8 cellular contexts compared by ENCODE assay signal in the genomic region with DNA sequence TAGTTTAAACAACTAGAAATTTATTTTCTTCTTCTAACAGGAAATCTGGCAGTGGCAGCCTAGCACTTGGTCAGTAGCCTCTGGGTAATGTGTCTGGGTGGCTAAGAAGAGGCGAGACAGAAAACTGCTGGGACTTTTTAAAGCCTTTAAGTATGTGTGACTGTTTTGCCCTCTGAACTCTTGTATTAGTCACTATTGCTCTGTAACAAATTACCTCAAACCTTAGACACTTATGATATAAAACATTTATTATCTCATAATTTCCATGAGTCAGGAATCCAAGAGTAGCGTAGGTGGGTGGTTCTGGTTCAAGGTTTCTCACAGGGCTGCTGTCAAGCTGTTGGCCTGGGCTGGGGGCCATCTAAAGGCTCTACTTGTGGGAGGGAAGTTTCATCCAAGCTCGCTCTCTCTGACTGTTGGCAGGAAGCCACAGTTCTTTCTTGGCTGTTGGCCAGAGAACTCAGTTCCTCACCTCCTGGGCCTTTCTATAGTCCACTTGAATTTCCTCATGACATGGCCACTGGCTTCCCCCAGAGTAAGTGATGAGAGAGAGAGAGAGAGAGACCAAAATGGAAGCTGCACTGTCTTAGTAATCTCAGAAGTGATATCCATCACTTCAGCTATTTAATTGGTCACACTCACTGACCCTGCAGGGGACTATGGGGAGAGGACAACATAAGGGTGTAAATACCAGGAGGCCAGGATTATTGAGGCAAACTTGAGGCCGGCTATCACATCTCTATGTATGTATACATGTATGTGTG. TPM values are rescaled to one million over a fixed set of nuclear protein-coding genes. Genes with fewer than 3 reads are reported as not detected.
A peak's percentile ranks its signal among the peaks of the same experiment; 100 is the strongest.
DNase-seq lines count a peak whose midpoint lies in the region; ATAC-seq lines count a peak whose summit lies in the region.

No MANE protein-coding gene starts in this region.

- H3K4me3 ChIP-seq in BLaER1 treated with 17β-estradiol and CSF1 and Interleukin-3, amounts not matched to agents 10 nM and 100 nM: no peak overlapping the region

- no peaks in the 10 kb centered on the region for H4K20me1 ChIP-seq in BLaER1 treated with 17β-estradiol and CSF1 and Interleukin-3, amounts not matched to agents 10 nM and 100 nM

- H3K9me3 Mint-ChIP-seq in activated CD4-positive, alpha-beta T cell treated with anti-CD3 and anti-CD28 coated beads, Interleukin-2, amount 10 ng/mL, durations not matched to agents 24 days and 14 days: peaks cover 11% of the 10 kb centered on the region

- H3K4me3 Mint-ChIP-seq in activated CD4-positive, alpha-beta T cell treated with anti-CD3 and anti-CD28 coated beads, Interleukin-2, amount 10 ng/mL, durations not matched to agents 24 days and 14 days: peak overlapping the region; percentile 49

- peaks cover 9% of the 10 kb centered on the region for H3K36me3 Mint-ChIP-seq in activated CD4-positive, alpha-beta T cell treated with anti-CD3 and anti-CD28 coated beads, Interleukin-2, amount 10 ng/mL, durations not matched to agents 24 days and 14 days (ENCODE audit: low read depth)

- peak overlapping the region in 2 of 11 experiments; percentile 4; a peak in 1 of 22 replicates for H3K9ac ChIP-seq in BLaER1 treated with 17β-estradiol and CSF1 and Interleukin-3, amounts not matched to agents 10 nM and 100 nM

- H3K4me1 ChIP-seq in BLaER1 treated with 17β-estradiol and CSF1 and Interleukin-3, amounts not matched to agents 10 nM and 100 nM: peaks cover 10 to 55% (median 12%) of the 10 kb centered on the region in 10 experiments

- no peaks in the 10 kb centered on the region for H3K36me3 ChIP-seq in BLaER1 treated with 17β-estradiol and CSF1 and Interleukin-3, amounts not matched to agents 10 nM and 100 nM

- intact Hi-C loops in activated CD4-positive, alpha-beta T cell treated with anti-CD3 and anti-CD28 coated beads, Interleukin-2, amount 10 ng/mL, durations not matched to agents 24 days and 14 days (cut with micrococcal nuclease): loop anchor here (1.0 to 5.0 kb wide), 6 partner anchors 18 to 75 kb away; no protein-coding TSS in a partner anchor

- DNase-seq in NCI-H2196 treated with DMSO at 0.1 percent for 48 hours (lab: John Stamatoyannopoulos, UW; ENCODE audit: unreplicated experiment): peak; percentile 65
- peak; percentile 82 for DNase-seq in activated CD4-positive, alpha-beta T cell treated with anti-CD3 and anti-CD28 coated beads, Interleukin-2, amount 10 ng/mL, durations not matched to agents 24 days and 14 days
- peak; percentile 89 for DNase-seq in dedifferentiated amniotic fluid mesenchymal stem cell (ENCODE audit: extremely low spot score)
- peak; percentile 57 for DNase-seq in midbrain (lab: John Stamatoyannopoulos, UW)
- DNase-seq in stimulated activated CD8-positive, alpha-beta memory T cell treated with anti-CD3 and anti-CD28 coated beads, Interleukin-2, amount 100 ng/mL, for 48 hours (ENCODE audit: low read depth in 2 of 2): peak; percentile 73 to 76

- H3K4me2 ChIP-seq in BLaER1 treated with 17β-estradiol and CSF1 and Interleukin-3, amounts not matched to agents 10 nM and 100 nM: peak overlapping the region; percentile 24 to 69 (median 50); a peak in 21 of 22 replicates

- peaks cover 0 to 2% (median 0%) of the 10 kb centered on the region in 11 experiments; a peak in 1 of 22 replicates for H3K9me3 ChIP-seq in BLaER1 treated with 17β-estradiol and CSF1 and Interleukin-3, amounts not matched to agents 10 nM and 100 nM (replicated peaks in 1 of 11)

- H3K27me3 Mint-ChIP-seq in activated CD4-positive, alpha-beta T cell treated with anti-CD3 and anti-CD28 coated beads, Interleukin-2, amount 10 ng/mL, durations not matched to agents 24 days and 14 days: no peaks in the 10 kb centered on the region

- ATAC-seq in GM21576 (IDR thresholded peaks at IDR 0.05; ENCODE audit: unreplicated experiment) (peak; percentile 52), GM19452 (IDR thresholded peaks at IDR 0.05; ENCODE audit: unreplicated experiment) (no peak)

- H3K27me3 ChIP-seq in BLaER1 treated with 17β-estradiol and CSF1 and Interleukin-3, amounts not matched to agents 10 nM and 100 nM: no peaks in the 10 kb centered on the region

- peak overlapping the region in 9 of 11 experiments; percentile 4 to 71 (median 38); a peak in 12 of 22 replicates for H3K27ac ChIP-seq in BLaER1 treated with 17β-estradiol and CSF1 and Interleukin-3, amounts not matched to agents 10 nM and 100 nM

- H3K27ac Mint-ChIP-seq in activated CD4-positive, alpha-beta T cell treated with anti-CD3 and anti-CD28 coated beads, Interleukin-2, amount 10 ng/mL, durations not matched to agents 24 days and 14 days: peak overlapping the region; percentile 96

- peaks cover 38% of the 10 kb centered on the region for H3K4me1 Mint-ChIP-seq in activated CD4-positive, alpha-beta T cell treated with anti-CD3 and anti-CD28 coated beads, Interleukin-2, amount 10 ng/mL, durations not matched to agents 24 days and 14 days

RNA-seq across cellular contexts. Expression of gene TBC1D22B, which starts 17.4 kb away (rescaled TPM):
- total RNA-seq in activated CD4-positive, alpha-beta T cell treated with anti-CD3 and anti-CD28 coated beads, Interleukin-2, amount 10 ng/mL, durations not matched to agents 24 days and 14 days: 17.2 and 18.7 TPM in 2 replicates

RNA-seq across cellular contexts. Expression of gene TMEM217, which starts 17.8 kb away (rescaled TPM):
- total RNA-seq in activated CD4-positive, alpha-beta T cell treated with anti-CD3 and anti-CD28 coated beads, Interleukin-2, amount 10 ng/mL, durations not matched to agents 24 days and 14 days: 4.1 and 6.1 TPM in 2 replicates
